ENCODE assay signal across 13 cellular contexts in the genomic region with DNA sequence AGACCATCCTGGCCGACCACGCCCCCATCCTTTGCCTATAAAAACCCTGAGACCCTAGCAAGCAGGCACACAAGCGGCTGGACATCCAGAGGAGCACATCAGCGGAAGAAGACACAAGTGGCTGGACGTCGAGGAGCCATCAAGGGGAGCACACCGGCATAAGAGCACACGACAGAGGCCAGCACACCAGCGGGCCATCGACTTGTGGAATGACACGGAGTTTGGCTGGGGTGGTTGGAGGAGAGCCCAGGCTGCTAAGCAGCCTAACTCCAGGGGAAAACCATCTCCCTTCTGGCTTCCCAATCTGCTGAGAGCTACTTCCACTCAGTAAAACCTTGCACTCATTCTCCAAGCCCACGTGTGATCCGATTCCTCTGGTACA.
"Had no signal": no experiment of that assay in that cellular context is flagged by ENCODE, and none has a peak within 500 bp of the region (broad histone marks: within the 10 kb centered on the region; RNA-seq: fewer than 3 reads in every experiment).

No MANE protein-coding gene starts in this region.

- H3K27ac ChIP-seq: gastroesophageal sphincter, heart left ventricle, lower lobe of right lung, thoracic aorta had no signal

- ATAC-seq: activated CD4-positive, CD25-positive, alpha-beta regulatory T cell treated with anti-CD3 and anti-CD28 coated beads, Interleukin-2, amount 50 U/mL, for 24 hours; activated CD8-positive, alpha-beta memory T cell treated with anti-CD3 and anti-CD28 coated beads, Interleukin-2, amount 10 ng/mL, durations not matched to agents 7 days and 5 days; gastroesophageal sphincter; lower lobe of right lung; stimulated activated naive B cell treated with anti-CD40 and anti-IgM and Interleukin-4, amounts not matched to agents 10 μg/mL and 1 μg/mL and 100 μg/mL, for 72 hours had no signal

- DNase-seq: activated CD4-positive, alpha-beta T cell treated with anti-CD3 and anti-CD28 coated beads, Interleukin-2, amount 10 ng/mL, durations not matched to agents 7 days and 5 days; activated CD8-positive, alpha-beta memory T cell treated with anti-CD3 and anti-CD28 coated beads, Interleukin-2, amount 10 ng/mL, durations not matched to agents 7 days and 5 days; activated effector memory CD4-positive, alpha-beta T cell treated with anti-CD3 and anti-CD28 coated beads, Interleukin-2, amount 50 U/mL, for 16 hours; activated T-cell treated with anti-CD3 and anti-CD28 coated beads for 4 hours; left colon; lower lobe of right lung; naive B cell; stimulated activated CD4-positive, alpha-beta T cell treated with anti-CD3 and anti-CD28 coated beads, Interleukin-2, amount 100 ng/mL, for 48 hours; stimulated activated naive B cell treated with anti-CD40 and anti-IgM and Interleukin-4, amounts not matched to agents 10 μg/mL and 1 μg/mL and 100 μg/mL, for 72 hours had no signal
